Comparison of ENCODE assay signal across 8 cellular contexts in genomic region chr10:114541081-114541833, GRCh38.
DNase-seq lines count a peak whose midpoint lies in the region; ATAC-seq and TF ChIP-seq lines count a peak whose summit lies in the region.

No MANE protein-coding gene starts in this region.

- intact Hi-C loops in heart right ventricle (cut with DNase I): loop anchor here in 5 of 10 donors (5.0 to 10.0 kb wide), 3 partner anchors 64 to 236 kb away; no protein-coding TSS in a partner anchor

- peak; percentile 83 to 95 (median 91) for ATAC-seq in heart right ventricle
- no peak for ATAC-seq in HG02970 (IDR thresholded peaks at IDR 0.05; ENCODE audit: low FRiP score, unreplicated experiment)

- H3K9me3 ChIP-seq in heart right ventricle: no peaks in the 10 kb centered on the region

- peak; percentile 94 for DNase-seq in Jurkat, Clone E6-1 (ENCODE audit: low read depth, low spot score)
- DNase-seq in activated T-helper 1 cell treated with Interleukin-2 at 50 U/mL for 16 hours (ENCODE audit: low read depth) (peak; percentile 51), heart right ventricle (peak; percentile 41 to 80), NCI-H1092 treated with DMSO at 0.1 percent for 48 hours (lab: John Stamatoyannopoulos, UW) (no peak), NCI-H345 (lab: John Stamatoyannopoulos, UW) (no peak), NCI-H2196 (lab: John Stamatoyannopoulos, UW; ENCODE audit: unreplicated experiment) (no peak)
- DNase-seq in stimulated activated CD8-positive, alpha-beta memory T cell treated with anti-CD3 and anti-CD28 coated beads, Interleukin-12 subunit alpha, Interleukin-12 subunit beta, amount 100 ng/mL, for 4 hours (ENCODE audit: low read depth): peak; percentile 50

- H3K4me1 ChIP-seq in heart right ventricle: peaks cover 16 to 82% (median 65%) of the 10 kb centered on the region in 9 donors

- H3K4me3 ChIP-seq in Jurkat, Clone E6-1 (ENCODE audit: low read length): peak overlapping the region; percentile 17; the same call in 1 of the 2 replicates
- H3K4me3 ChIP-seq in heart right ventricle: no peak overlapping the region

- TF ChIP-seq CTCF in heart right ventricle (IDR thresholded peaks at IDR 0.05): no peak

- peak overlapping the region; percentile 13 to 87 (median 74) for H3K27ac ChIP-seq in heart right ventricle

- WGBS in heart right ventricle, 2 donors: 31 to 43% methylated on average over 14 of the region's 14 CpGs

- H3K36me3 ChIP-seq in heart right ventricle: peaks cover 0 to 75% (median 34%) of the 10 kb centered on the region in 9 donors

- no peaks in the 10 kb centered on the region for H3K27me3 ChIP-seq in heart right ventricle

Comparison
In these comparisons a context has a peak if more than half of its experiments do, and no peak if none do; other contexts are left out.
1. DNase-seq: peak in Jurkat, Clone E6-1 (single experiment), activated T-helper 1 cell treated with Interleukin-2 at 50 U/mL for 16 hours (single experiment), heart right ventricle (2 of 2) and stimulated activated CD8-positive, alpha-beta memory T cell treated with anti-CD3 and anti-CD28 coated beads, Interleukin-12 subunit alpha, Interleukin-12 subunit beta, amount 100 ng/mL, for 4 hours (single experiment); none in NCI-H1092 treated with DMSO at 0.1 percent for 48 hours (single experiment), NCI-H345 (single experiment) and NCI-H2196 (single experiment).